Comparison of ENCODE assay signal across 17 cellular contexts in the genomic region with DNA sequence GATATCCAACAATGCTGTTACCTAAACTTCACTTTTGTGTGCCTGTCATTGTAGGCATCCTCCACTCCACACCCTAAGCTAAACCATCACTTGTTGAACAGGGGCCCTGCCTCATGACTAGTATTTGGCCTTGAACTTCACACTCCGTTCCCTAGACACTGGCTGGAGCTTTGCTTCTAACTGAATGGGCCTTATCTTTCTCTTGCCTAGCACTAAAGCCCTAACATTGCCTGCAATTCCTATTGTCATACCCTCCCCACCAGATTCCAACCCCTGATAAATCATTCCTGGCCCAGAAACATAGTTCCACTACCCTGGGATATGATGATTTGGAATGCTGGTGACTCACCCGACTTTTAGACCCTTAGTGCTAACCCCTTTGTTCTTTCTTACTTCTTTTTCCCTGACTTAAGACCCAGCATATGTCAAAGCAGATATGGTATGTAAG. TPM values are rescaled to one million over a fixed set of nuclear protein-coding genes. Genes with fewer than 3 reads are reported as not detected.
DNase-seq lines count a peak whose midpoint lies in the region; ATAC-seq, FAIRE-seq and TF ChIP-seq lines count a peak whose summit lies in the region.
"Had no signal": no experiment of that assay in that cellular context is flagged by ENCODE, and none has a peak within 500 bp of the region (broad histone marks: within the 10 kb centered on the region; RNA-seq: fewer than 3 reads in every experiment).

No MANE protein-coding gene starts in this region.

- H3K27me3 Mint-ChIP-seq in T-helper 2 cell treated with Interferon-gamma antibody and Interleukin-4, amounts not matched to agents 5 μg/mL and 100 μg/mL, for 36 hours (ENCODE audit: low read depth), result peaks cover 8% of the 10 kb centered on the region
- H3K27me3 Mint-ChIP-seq: effector memory CD8-positive, alpha-beta T cell; natural killer cell treated with Interleukin-12 subunit alpha and Interleukin-12 subunit beta and Interleukin-15 and Interleukin-18, amount 100 ng/mL, for 72 hours had no signal

- H2AK9ac ChIP-seq in IMR-90 (replicated peaks; ENCODE audit: low read depth, low read length, poor library complexity), result no peak overlapping the region

- peak overlapping the region; percentile 64 for H2BK120ac ChIP-seq in IMR-90 (ENCODE audit: low read depth, low read length)
- no peak overlapping the region for H2BK120ac ChIP-seq in mesendoderm (ENCODE audit: low read depth, low read length)

- no peaks in the 10 kb centered on the region for H3K79me2 ChIP-seq in K562 (ENCODE audit: control insufficient read depth, insufficient read depth, low read length)
- H3K79me2 ChIP-seq in mesendoderm (ENCODE audit: control insufficient read depth, insufficient read depth, low read length), result no peaks in the 10 kb centered on the region

- TF ChIP-seq RAD21 in A549 (conservative IDR thresholded peaks at IDR 0.05 in 1 of 2, IDR thresholded peaks at IDR 0.05 in 1 of 2) (no peak), IMR-90 (IDR thresholded peaks at IDR 0.05; ENCODE audit: low read length) (no peak), K562 (CRISPR knock-in tag; conservative IDR thresholded peaks at IDR 0.05 in 1 of 2, IDR thresholded peaks at IDR 0.05 in 1 of 2) (peak in 1 of 2 experiments; percentile 11; a peak in 1 of 4 replicates)

- H3K27ac ChIP-seq in A549 (no peak overlapping the region), IMR-90 (ENCODE audit: insufficient read depth, low read length) (no peak overlapping the region), K562 (ENCODE audit: extremely low read depth, low read depth, low read length) (peak overlapping the region; percentile 48; the same call in 2 of the 3 replicates), mesendoderm (ENCODE audit: low read depth, low read length) (peak overlapping the region; percentile 21)
- H3K27ac ChIP-seq: left lung, suprapubic skin had no signal

- no peaks in the 10 kb centered on the region for H4K20me1 ChIP-seq in IMR-90 (ENCODE audit: insufficient read depth, low read length)
- H4K20me1 ChIP-seq in K562 (replicated peaks; ENCODE audit: control insufficient read depth, insufficient read depth, low read length), result no peaks in the 10 kb centered on the region

- H3K27ac Mint-ChIP-seq in T-helper 2 cell treated with Interferon-gamma antibody and Interleukin-4, amounts not matched to agents 5 μg/mL and 100 μg/mL, for 36 hours, result no peak overlapping the region
- H3K27ac Mint-ChIP-seq: effector memory CD8-positive, alpha-beta T cell; natural killer cell treated with Interleukin-12 subunit alpha and Interleukin-12 subunit beta and Interleukin-15 and Interleukin-18, amount 100 ng/mL, for 72 hours had no signal

- peaks cover under 1% of the 10 kb centered on the region for H3K4me1 Mint-ChIP-seq in T-helper 2 cell treated with Interferon-gamma antibody and Interleukin-4, amounts not matched to agents 5 μg/mL and 100 μg/mL, for 36 hours (ENCODE audit: low read depth)

- peak overlapping the region; percentile 61 for H3K18ac ChIP-seq in IMR-90 (ENCODE audit: low read depth, low read length)
- H3K18ac ChIP-seq in mesendoderm (ENCODE audit: low read length), result peak overlapping the region; percentile 75

- WGBS in A549 (ENCODE audit: missing lambda C conversion rate), result 47% methylated on average over 2 of the region's 2 CpGs
- 100% methylated on average over 1 of the region's 2 CpGs; no CpG with 5 or more reads in 1 of the 2 experiments for WGBS in IMR-90 (ENCODE audit: extremely low coverage in 2 of 2, insufficient read length in 1 of 2), 2 experiments
- WGBS in K562 (ENCODE audit: insufficient coverage, low coverage, missing lambda C conversion rate), result 0% methylated on average over 2 of the region's 2 CpGs
- no CpG with 5 or more reads among the region's 2 CpGs for WGBS in mesendoderm (ENCODE audit: extremely low coverage, insufficient coverage, low lambda C conversion rate)

- no peak for TF ChIP-seq EP300 in A549 (IDR thresholded peaks at IDR 0.05)
- TF ChIP-seq EP300 in K562 (IDR thresholded peaks at IDR 0.05; ENCODE audit: low read length), result peak; percentile 4; the same call in 1 of the 2 replicates

- TF ChIP-seq CTCF in A549 (IDR thresholded peaks at IDR 0.05) (no peak), IMR-90 (conservative IDR thresholded peaks at IDR 0.05; ENCODE audit: low read depth, low read length) (no peak), K562 (IDR thresholded peaks at IDR 0.05 in 2 of 3, conservative IDR thresholded peaks at IDR 0.05 in 1 of 3; ENCODE audit: insufficient read depth in 2 of 3, low read depth in 1 of 3, low read length in 3 of 3) (no peak)

- H4K8ac ChIP-seq in IMR-90 (ENCODE audit: low read depth in 2 of 2, low read length in 2 of 2) (no peak overlapping the region; a peak in 1 of 4 replicates), mesendoderm (ENCODE audit: low read depth, low read length) (no peak overlapping the region)

- dilution Hi-C loops in IMR-90 (cut with HindIII; ENCODE audit: low sequenced_read_pairs, unreplicated experiment), result no loop called here

- H3K4me3 Mint-ChIP-seq in T-helper 2 cell treated with Interferon-gamma antibody and Interleukin-4, amounts not matched to agents 5 μg/mL and 100 μg/mL, for 36 hours, result no peak overlapping the region
- H3K4me3 Mint-ChIP-seq: effector memory CD8-positive, alpha-beta T cell; natural killer cell treated with Interleukin-12 subunit alpha and Interleukin-12 subunit beta and Interleukin-15 and Interleukin-18, amount 100 ng/mL, for 72 hours had no signal

- H2BK5ac ChIP-seq in IMR-90 (ENCODE audit: low read depth, low read length, poor library complexity, severe bottlenecking) (no peak overlapping the region), mesendoderm (ENCODE audit: low read length) (peak overlapping the region; percentile 3)

- H3K56ac ChIP-seq in IMR-90 (ENCODE audit: extremely low read depth, insufficient read depth, low read length), result no peak overlapping the region
- H3K56ac ChIP-seq in mesendoderm (ENCODE audit: low read length), result peak overlapping the region; percentile 6

- H2AFZ ChIP-seq in IMR-90 (replicated peaks; ENCODE audit: low read length, poor library complexity), result no peak overlapping the region
- H2AFZ ChIP-seq in K562 (ENCODE audit: low read depth, low read length), result peak overlapping the region; percentile 59

- H3K36me3 ChIP-seq in IMR-90 (ENCODE audit: control insufficient read depth, insufficient read depth, low read length) (no peaks in the 10 kb centered on the region), K562 (ENCODE audit: control insufficient read depth, insufficient read depth, low read length) (no peaks in the 10 kb centered on the region), mesendoderm (ENCODE audit: control insufficient read depth, insufficient read depth, low read length) (no peaks in the 10 kb centered on the region)
- H3K36me3 ChIP-seq: left lung, suprapubic skin had no signal

- H3K23ac ChIP-seq in IMR-90 (ENCODE audit: low read depth, low read length), result no peak overlapping the region
- H3K23ac ChIP-seq in mesendoderm (ENCODE audit: low read length), result no peak overlapping the region

- H4K5ac ChIP-seq in IMR-90 (ENCODE audit: low read depth, low read length), result no peak overlapping the region
- no peak overlapping the region for H4K5ac ChIP-seq in mesendoderm (ENCODE audit: low read length)

- H4K91ac ChIP-seq in IMR-90 (ENCODE audit: insufficient read depth, low read depth, low read length), result peak overlapping the region; percentile 57

- FAIRE-seq in A549 (lab: Jason Lieb, UNC) (no peak), K562 (lab: Jason Lieb, UNC) (peak; percentile 74)
- FAIRE-seq: A204.1 had no signal

- H2AK5ac ChIP-seq in IMR-90 (ENCODE audit: low read depth, low read length) (peak overlapping the region; percentile 33; the same call in 1 of the 2 replicates), mesendoderm (ENCODE audit: low read length) (no peak overlapping the region)

- in situ Hi-C loops in IMR-90 (cut with MboI; ENCODE audit: low sequenced_read_pairs) (loop anchor here (25.0 kb wide), 1 partner anchor 544 kb away; a partner anchor contains a TSS), K562 (cut with MboI) (no loop called here)

- H3K9me1 ChIP-seq in IMR-90 (ENCODE audit: insufficient read depth, low read length) (peaks cover 2% of the 10 kb centered on the region; the same call in 1 of the 2 replicates), K562 (ENCODE audit: control insufficient read depth, insufficient read depth, low read length) (no peaks in the 10 kb centered on the region)

- H3K79me1 ChIP-seq in IMR-90 (ENCODE audit: low read depth in 1 of 2, low read length in 2 of 2) (no peaks in the 10 kb centered on the region), mesendoderm (ENCODE audit: low read length) (no peaks in the 10 kb centered on the region)

- H3K27me3 ChIP-seq in IMR-90 (ENCODE audit: control insufficient read depth, insufficient read depth, low read length), result no peaks in the 10 kb centered on the region
- H3K27me3 ChIP-seq in K562 (ENCODE audit: control insufficient read depth in 2 of 2, insufficient read depth in 2 of 2, low read length in 2 of 2), result no peaks in the 10 kb centered on the region
- H3K27me3 ChIP-seq in mesendoderm (ENCODE audit: insufficient read depth, low read length, poor library complexity), result no peaks in the 10 kb centered on the region
- H3K27me3 ChIP-seq: left lung, suprapubic skin had no signal

- POLR2A ChIA-PET in A549 (lab: Yijun Ruan, JAX), result no interaction called here
- POLR2A ChIA-PET in IMR-90 (lab: Charles Lee; ENCODE audit: unreplicated experiment), result no interaction called here
- POLR2A ChIA-PET in K562 (lab: Yijun Ruan, JAX), result no interaction called here

- H2BK20ac ChIP-seq in IMR-90 (ENCODE audit: low read depth, low read length), result peak overlapping the region; percentile 63; the same call in 1 of the 2 replicates

- H3K4me3 ChIP-seq in A549 (no peak overlapping the region), IMR-90 (ENCODE audit: insufficient read depth, low read depth, low read length) (no peak overlapping the region), K562 (no peak overlapping the region), mesendoderm (ENCODE audit: low read length) (no peak overlapping the region)
- H3K4me3 ChIP-seq: left lung, suprapubic skin had no signal

- H3K9me3 Mint-ChIP-seq in T-helper 2 cell treated with Interferon-gamma antibody and Interleukin-4, amounts not matched to agents 5 μg/mL and 100 μg/mL, for 36 hours, result no peaks in the 10 kb centered on the region
- H3K9me3 Mint-ChIP-seq: natural killer cell treated with Interleukin-12 subunit alpha and Interleukin-12 subunit beta and Interleukin-15 and Interleukin-18, amount 100 ng/mL, for 72 hours had no signal

- BruUV-seq in IMR-90 (replicated peaks; lab: Mats Ljungman, UMichigan) (no TSS peak), K562 (replicated peaks; lab: Mats Ljungman, UMichigan) (no TSS peak)

- H3K4ac ChIP-seq in IMR-90 (ENCODE audit: low read depth, low read length) (peak overlapping the region; percentile 71), mesendoderm (ENCODE audit: low read depth, low read length) (no peak overlapping the region)

- H3K4me2 ChIP-seq in A549 (peak overlapping the region; percentile 7; the same call in 1 of the 3 replicates), IMR-90 (ENCODE audit: low read depth, low read length) (no peak overlapping the region), K562 (ENCODE audit: insufficient read depth, low read length) (peak overlapping the region; percentile 54), mesendoderm (ENCODE audit: low read length) (no peak overlapping the region)

- H3K4me1 ChIP-seq in A549 (peaks cover 14% of the 10 kb centered on the region; the same call in 1 of the 3 replicates), IMR-90 (ENCODE audit: control insufficient read depth, insufficient read depth, low read length) (peaks cover 3% of the 10 kb centered on the region), K562 (replicated peaks in 1 of 2; ENCODE audit: control insufficient read depth in 2 of 2, insufficient read depth in 2 of 2, low read length in 2 of 2) (peaks cover 9 to 20% of the 10 kb centered on the region in 2 experiments), mesendoderm (ENCODE audit: control insufficient read depth, low read depth, low read length) (peaks cover 4% of the 10 kb centered on the region)
- H3K4me1 ChIP-seq: suprapubic skin had no signal

- TF ChIP-seq POLR2A in A549 (IDR thresholded peaks at IDR 0.05; ENCODE audit: low read length), result no peak
- TF ChIP-seq POLR2A in IMR-90 (IDR thresholded peaks at IDR 0.05; ENCODE audit: low read depth, low read length), result no peak
- TF ChIP-seq POLR2A in K562 (conservative IDR thresholded peaks at IDR 0.05), result no peak

- H2BK15ac ChIP-seq in IMR-90 (ENCODE audit: low read depth, low read length), result peak overlapping the region; percentile 52; the same call in 2 of the 3 replicates
- no peak overlapping the region for H2BK15ac ChIP-seq in mesendoderm (replicated peaks; ENCODE audit: low read depth)

- no peaks in the 10 kb centered on the region for H3K9me3 ChIP-seq in A549
- no peaks in the 10 kb centered on the region for H3K9me3 ChIP-seq in IMR-90 (ENCODE audit: control insufficient read depth, insufficient read depth, low read length)
- H3K9me3 ChIP-seq in K562 (replicated peaks; ENCODE audit: control insufficient read depth, insufficient read depth, low read depth, low read length), result 0 out of 2 replicates have a peak, but pooled peaks cover 2% of the 10 kb centered on the region
- H3K9me3 ChIP-seq: left lung, suprapubic skin had no signal

- peak in 1 of 2 experiments; percentile 41; a peak in 3 of 6 replicates for ATAC-seq in A549
- no peak for ATAC-seq in IMR-90 (ENCODE audit: low read depth)
- ATAC-seq in K562, result peak; percentile 78
- no peak for ATAC-seq in GM18520 (IDR thresholded peaks at IDR 0.05; ENCODE audit: unreplicated experiment)
- no peak for ATAC-seq in GM18511 (IDR thresholded peaks at IDR 0.05; ENCODE audit: unreplicated experiment)
- ATAC-seq: effector memory CD8-positive, alpha-beta T cell; left lung; natural killer cell treated with Interleukin-12 subunit alpha and Interleukin-12 subunit beta and Interleukin-15 and Interleukin-18, amount 100 ng/mL, for 72 hours; PC-3 had no signal

- H3K9ac ChIP-seq in IMR-90 (ENCODE audit: low read depth, low read length) (no peak overlapping the region), K562 (ENCODE audit: insufficient read depth in 1 of 2, low read depth in 2 of 2, low read length in 2 of 2) (peak overlapping the region in 1 of 2 experiments; percentile 23; a peak in 1 of 4 replicates), mesendoderm (ENCODE audit: low read length) (no peak overlapping the region)

- intact Hi-C loops in IMR-90 (cut with micrococcal nuclease) (loop anchor here (5.0 kb wide), 1 partner anchor 134 kb away; no protein-coding TSS in a partner anchor), K562 (cut with micrococcal nuclease) (loop anchor here (1.0 to 5.0 kb wide), 2 partner anchors 87 to 109 kb away; no protein-coding TSS in a partner anchor)

- peak overlapping the region; percentile 63 for H3K14ac ChIP-seq in IMR-90 (replicated peaks; ENCODE audit: low read depth, low read length)

- DNase-seq in A549 (ENCODE audit: low read depth in 1 of 2, low spot score in 1 of 2), result no peak
- no peak for DNase-seq in IMR-90
- peak in 3 of 4 experiments; percentile 14 to 68 (median 29) for DNase-seq in K562 (ENCODE audit: extremely low read depth in 1 of 4, low spot score in 3 of 4)
- DNase-seq in mesendoderm, result peak; percentile 98
- no peak for DNase-seq in Ammon's horn (ENCODE audit: low spot score)
- no peak for DNase-seq in T-helper 2 cell treated with Interferon-gamma antibody and Interleukin-4, amounts not matched to agents 5 μg/mL and 100 μg/mL, for 36 hours (ENCODE audit: low spot score)
- DNase-seq: activated CD4-positive, alpha-beta T cell treated with anti-CD3 and anti-CD28 coated beads, Interleukin-2, amount 50 U/mL, for 1 hour; activated effector memory CD4-positive, alpha-beta T cell treated with anti-CD3 and anti-CD28 coated beads, Interleukin-2, amount 50 U/mL, for 16 hours; effector memory CD8-positive, alpha-beta T cell; left lung; PC-3 had no signal

- CTCF ChIA-PET in A549 (lab: Yijun Ruan, JAX), result interaction anchor here (1.0 to 2.3 kb wide), 3 partner anchors 23 to 593 kb away, joined by 3 to 11 read pairs (median 3); no protein-coding TSS in a partner anchor
- CTCF ChIA-PET in IMR-90 (lab: Yijun Ruan, JAX), result interaction anchor here (0.6 to 0.7 kb wide), 2 partner anchors 152 to 476 kb away, joined by 5 read pairs; no protein-coding TSS in a partner anchor
- CTCF ChIA-PET in K562 (lab: Yijun Ruan, JAX; ENCODE audit: low intra/inter-chr PET ratio), result no interaction called here

- no peaks in the 10 kb centered on the region for H3K36me3 Mint-ChIP-seq in T-helper 2 cell treated with Interferon-gamma antibody and Interleukin-4, amounts not matched to agents 5 μg/mL and 100 μg/mL, for 36 hours (ENCODE audit: low read depth)
- H3K36me3 Mint-ChIP-seq: natural killer cell treated with Interleukin-12 subunit alpha and Interleukin-12 subunit beta and Interleukin-15 and Interleukin-18, amount 100 ng/mL, for 72 hours had no signal

RNA-seq across cellular contexts. Expression of a gene that starts 24.2 kb away (rescaled TPM):
- polyA plus RNA-seq in A549 (2011; rRNA removed), result 0.63 and 0.67 TPM in 2 replicates
- polyA plus RNA-seq in A549 (2012; cell fraction: cytosol; rRNA removed), result 0.13 and 0.21 TPM in 2 replicates
- 0.27 and 0.29 TPM in 2 replicates for polyA plus RNA-seq in A549 (2012; cell fraction: nucleus; rRNA removed)
- 0.30 to 0.50 TPM (median 0.39 TPM) in 3 replicates for polyA plus RNA-seq in A549 (2017; fragmentation: RNase III; extraction: RNeasy Plus Mini Kit Qiagen cat#74134 plus additional on column Dnase treatment)
- polyA minus RNA-seq in A549 (2011; rRNA and poly(A)+ RNA removed), result 1.5 and 3.2 TPM in 2 replicates
- 10.2 and 10.8 TPM in 2 replicates for total RNA-seq in IMR-90 (2012; rRNA removed)
- polyA plus RNA-seq in IMR-90 (2012; rRNA removed), result 1.9 and 2.6 TPM in 2 replicates
- 1.6 and 1.7 TPM in 2 replicates for polyA plus RNA-seq in IMR-90 (2012; cell fraction: cytosol; rRNA removed)
- polyA plus RNA-seq in IMR-90 (2012; cell fraction: nucleus; rRNA removed; ENCODE audit: low replicate concordance), result 4.3 and 10.5 TPM in 2 replicates
- 0.14 TPM in 1 of 2 replicates, not detected in the other for total RNA-seq in K562 (2011; cell fraction: chromatin; rRNA removed; ENCODE audit: low replicate concordance)
- not detected in 2 replicates for total RNA-seq in K562 (2011; cell fraction: nucleolus; rRNA removed)
- 0.15 TPM in 1 of 2 replicates, not detected in the other for total RNA-seq in K562 (2011; cell fraction: nucleoplasm; rRNA removed)
- total RNA-seq in K562 (2014; rRNA removed), result under 0.01 and 0.04 TPM in 2 replicates
- total RNA-seq in K562 (2014; rRNA removed; fragmentation: Illumina TruSeq; extraction: Trizol), result not detected in 2 replicates
- total RNA-seq in K562 (2015; rRNA removed; fragmentation: Illumina TruSeq; extraction: Trizol), result not detected in 2 replicates
- 0.02 and 0.04 TPM in 2 replicates for total RNA-seq in K562 (2021)
- 0.01 and 0.03 TPM in 2 replicates for polyA plus RNA-seq in K562 (2011; rRNA removed)
- 0.03 TPM in 1 of 2 replicates, not detected in the other for polyA plus RNA-seq in K562 (2011; cell fraction: cytosol; rRNA removed)
- polyA plus RNA-seq in K562 (2011; cell fraction: nucleus; rRNA removed), result 0.03 and 0.04 TPM in 2 replicates
- polyA plus RNA-seq in K562 (2012), result 0.04 TPM in 1 of 2 replicates, not detected in the other
- not detected in 2 replicates for polyA plus RNA-seq in K562 (2014; fragmentation: Illumina TruSeq; extraction: Trizol)
- not detected for polyA plus RNA-seq in K562 (2014; fragmentation: Nextera tagmentation; extraction: Ambion mirVana)
- 0.04 TPM in 1 of 2 replicates, not detected in the other for polyA plus RNA-seq in K562 (2014; rRNA removed)
- polyA minus RNA-seq in K562 (2011; rRNA and poly(A)+ RNA removed), result 0.04 and 0.06 TPM in 2 replicates
- not detected in 2 replicates for polyA minus RNA-seq in K562 (2011; cell fraction: cytosol; rRNA and poly(A)+ RNA removed)
- 0.13 and 0.22 TPM in 2 replicates for polyA minus RNA-seq in K562 (2011; cell fraction: nucleus; rRNA and poly(A)+ RNA removed)
- 1.1 TPM for polyA plus RNA-seq in mesendoderm (2013, experiment 1 of 2)
- polyA plus RNA-seq in mesendoderm (2013, experiment 2 of 2), result 1.0 TPM
- total RNA-seq: T-helper 1 cell treated with Interleukin-12 subunit alpha and Interleukin-12 subunit beta and Interleukin-4 antibody, amounts not matched to agents 30 ng/mL and 1 ng/mL, for 36 hours had no signal

Comparison
In these comparisons a context has a peak if more than half of its experiments do, and no peak if none do; other contexts are left out.
1. DNase-seq: peak in K562 (3 of 4) and mesendoderm (single experiment); none in A549 (0 of 2), IMR-90 (single experiment), Ammon's horn (single experiment) and T-helper 2 cell treated with Interferon-gamma antibody and Interleukin-4, amounts not matched to agents 5 μg/mL and 100 μg/mL, for 36 hours (single experiment).
2. H3K27ac ChIP-seq: peak in K562 (single experiment) and mesendoderm (single experiment); none in A549 (0 of 2) and IMR-90 (single experiment).
3. H3K4me2 ChIP-seq: peak in A549 (single experiment) and K562 (single experiment); none in IMR-90 (single experiment) and mesendoderm (single experiment).